In genomic region chr10:1061930-1062769, GRCh38 we compare ENCODE assay signal across 15 cellular contexts. TPM values are rescaled to one million over a fixed set of nuclear protein-coding genes. Genes with fewer than 3 reads are reported as not detected.
DNase-seq lines count a peak whose midpoint lies in the region; ATAC-seq, FAIRE-seq and TF ChIP-seq lines count a peak whose summit lies in the region.
"Had no signal": no experiment of that assay in that cellular context is flagged by ENCODE, and none has a peak within 500 bp of the region (broad histone marks: within the 10 kb centered on the region; RNA-seq: fewer than 3 reads in every experiment).

No MANE protein-coding gene starts in this region.

- H3K36me3 ChIP-seq in RWPE2 (ENCODE audit: low read depth) (peaks cover 20% of the 10 kb centered on the region), esophagus muscularis mucosa (peaks cover 0 to 20% (median 7%) of the 10 kb centered on the region in 4 donors)
- H3K36me3 ChIP-seq: colonic mucosa had no signal

- peaks cover 75% of the 10 kb centered on the region for H3K4me1 Mint-ChIP-seq in activated T-cell treated with anti-CD3 and anti-CD28 coated beads, Interleukin-2, amount 50 U/mL, for 24 hours (ENCODE audit: low read depth)

- no peaks in the 10 kb centered on the region for H3K9me3 ChIP-seq in RWPE2 (ENCODE audit: severe bottlenecking)
- no peaks in the 10 kb centered on the region for H3K9me3 ChIP-seq in esophagus muscularis mucosa
- H3K9me3 ChIP-seq: colonic mucosa had no signal

- DNase-seq in activated T-cell treated with anti-CD3 and anti-CD28 coated beads, Interleukin-2, amount 50 U/mL, for 24 hours: no peak
- DNase-seq in activated T-cell treated with anti-CD3 and anti-CD28 coated beads, Interleukin-2, amount 50 U/mL, for 1 hour: no peak
- no peak for DNase-seq in RWPE2 (ENCODE audit: low spot score)
- peak; percentile 70 for DNase-seq in dermis blood vessel endothelial cell
- no peak for DNase-seq in omental fat pad (ENCODE audit: low spot score)
- no peak for DNase-seq in HTR-8/SVneo (ENCODE audit: insufficient read length, low spot score)
- no peak for DNase-seq in NCI-H2029 treated with DMSO at 0.1 percent for 48 hours (lab: John Stamatoyannopoulos, UW)
- no peak for DNase-seq in esophagus muscularis mucosa (ENCODE audit: extremely low spot score)
- DNase-seq: activated CD8-positive, alpha-beta memory T cell treated with anti-CD3 and anti-CD28 coated beads, Interleukin-2, amount 50 U/mL, for 4 hours; colonic mucosa; foreskin fibroblast; nephron progenitor cell; stimulated activated CD4-positive, alpha-beta T cell treated with anti-CD3 and anti-CD28 coated beads, Interleukin-15, amount 100 ng/mL, for 24 hours; T-helper 9 cell had no signal

- no peaks in the 10 kb centered on the region for H3K27me3 Mint-ChIP-seq in activated T-cell treated with anti-CD3 and anti-CD28 coated beads, Interleukin-2, amount 50 U/mL, for 24 hours

- H3K4me1 ChIP-seq in RWPE2 (ENCODE audit: insufficient read depth, poor library complexity, severe bottlenecking): peaks cover 43% of the 10 kb centered on the region
- peaks cover 10 to 22% (median 20%) of the 10 kb centered on the region in 4 donors for H3K4me1 ChIP-seq in esophagus muscularis mucosa

- H3K4me3 Mint-ChIP-seq in activated T-cell treated with anti-CD3 and anti-CD28 coated beads, Interleukin-2, amount 50 U/mL, for 24 hours: peak overlapping the region; percentile 49
- H3K4me3 Mint-ChIP-seq: nephron progenitor cell had no signal

- H3K27me3 ChIP-seq in RWPE2 (ENCODE audit: insufficient read depth, poor library complexity, severe bottlenecking) (no peaks in the 10 kb centered on the region), esophagus muscularis mucosa (no peaks in the 10 kb centered on the region)
- H3K27me3 ChIP-seq: colonic mucosa had no signal

- peak overlapping the region; percentile 80 for H3K27ac Mint-ChIP-seq in activated T-cell treated with anti-CD3 and anti-CD28 coated beads, Interleukin-2, amount 50 U/mL, for 24 hours
- H3K27ac Mint-ChIP-seq: nephron progenitor cell had no signal

- ATAC-seq in RWPE2 (ENCODE audit: low read depth) (peak; percentile 31; the same call in 1 of the 3 replicates), omental fat pad (ENCODE audit: low FRiP score) (peak; percentile 29)

- FAIRE-seq in HTR-8/SVneo (lab: Jason Lieb, UNC): no peak
- FAIRE-seq: islet of Langerhans had no signal

- H3K36me3 Mint-ChIP-seq in activated T-cell treated with anti-CD3 and anti-CD28 coated beads, Interleukin-2, amount 50 U/mL, for 24 hours (ENCODE audit: low read depth): peaks cover 41% of the 10 kb centered on the region

- intact Hi-C loops in esophagus muscularis mucosa (cut with DNase I): no loop called here

- no peaks in the 10 kb centered on the region for H3K9me3 Mint-ChIP-seq in activated T-cell treated with anti-CD3 and anti-CD28 coated beads, Interleukin-2, amount 50 U/mL, for 24 hours
- H3K9me3 Mint-ChIP-seq: nephron progenitor cell had no signal

- TF ChIP-seq POLR2A in esophagus muscularis mucosa (IDR thresholded peaks at IDR 0.05; ENCODE audit: low read depth): no peak

- H3K4me3 ChIP-seq in RWPE2 (ENCODE audit: severe bottlenecking): no peak overlapping the region
- H3K4me3 ChIP-seq in esophagus muscularis mucosa: no peak overlapping the region
- H3K4me3 ChIP-seq: colonic mucosa had no signal

- H3K27ac ChIP-seq in RWPE2 (ENCODE audit: poor library complexity, severe bottlenecking) (peak overlapping the region; percentile 89), esophagus muscularis mucosa (replicated peaks in 1 of 4) (no peak overlapping the region)
- H3K27ac ChIP-seq: colonic mucosa had no signal

- 94% methylated on average over 7 of the region's 7 CpGs for WGBS in esophagus muscularis mucosa

- TF ChIP-seq EP300 in esophagus muscularis mucosa (IDR thresholded peaks at IDR 0.05): no peak

- TF ChIP-seq CTCF in RWPE2 (IDR thresholded peaks at IDR 0.05; ENCODE audit: poor library complexity, severe bottlenecking) (no peak), omental fat pad (IDR thresholded peaks at IDR 0.05) (no peak), esophagus muscularis mucosa (IDR thresholded peaks at IDR 0.05) (no peak)

RNA-seq across cellular contexts. Expression of gene WDR37, which starts 6.0 kb away (rescaled TPM):
- 18.5 and 24.3 TPM in 2 replicates for total RNA-seq in dermis blood vessel endothelial cell
- total RNA-seq in omental fat pad: 10 to 100 TPM; 11.4 to 30.3 (median 17.4) TPM
- 10 to 100 TPM in 3 of 4 donors, 1 to 10 TPM in 1; 9.1 to 17.2 (median 13.2) TPM for total RNA-seq in esophagus muscularis mucosa

RNA-seq across cellular contexts. Expression of gene IDI1, which starts 13.2 kb away (rescaled TPM):
- total RNA-seq in dermis blood vessel endothelial cell: 59.6 and 95.5 TPM in 2 replicates
- 10 to 100 TPM; 29.8 to 67.5 (median 60.4) TPM for total RNA-seq in omental fat pad
- total RNA-seq in esophagus muscularis mucosa: 10 to 100 TPM; 16.8 to 33.3 (median 23.4) TPM

RNA-seq across cellular contexts. Expression of gene IDI2, which starts 36.5 kb away (rescaled TPM):
- not detected in 2 replicates for total RNA-seq in dermis blood vessel endothelial cell
- total RNA-seq in omental fat pad: not detected
- not detected for total RNA-seq in esophagus muscularis mucosa
- total RNA-seq: colonic mucosa had no signal
